In genomic region chr11:45993438-45994064, GRCh38 we compare ENCODE assay signal across 10 cellular contexts.
DNase-seq lines count a peak whose midpoint lies in the region; ATAC-seq and TF ChIP-seq lines count a peak whose summit lies in the region.
"Had no signal": no experiment of that assay in that cellular context is flagged by ENCODE, and none has a peak within 500 bp of the region (broad histone marks: within the 10 kb centered on the region; RNA-seq: fewer than 3 reads in every experiment).

No MANE protein-coding gene starts in this region.

- WGBS in HUES64, result 84% methylated on average over 6 of the region's 6 CpGs

- no peak for TF ChIP-seq CTCF in cardiac fibroblast (IDR thresholded peaks at IDR 0.05; ENCODE audit: low read depth, low read length)
- no peak for TF ChIP-seq CTCF in right atrium auricular region (IDR thresholded peaks at IDR 0.05)

- intact Hi-C loops in posterior cingulate gyrus (cut with DNase I), result no loop called here

- no peak overlapping the region for H3K9ac ChIP-seq in HUES64 (ENCODE audit: low read depth, low read length)

- H3K9me3 ChIP-seq in HUES64 (ENCODE audit: insufficient read depth, low read depth, low read length) (no peaks in the 10 kb centered on the region), right atrium auricular region (no peaks in the 10 kb centered on the region)

- DNase-seq in cardiac fibroblast (ENCODE audit: low read depth in 2 of 2) (peak; percentile 40 to 84), right atrium auricular region (ENCODE audit: low spot score) (no peak), posterior cingulate gyrus (peak in 9 of 10 donors; percentile 57 to 94 (median 68))
- no peak for DNase-seq in activated CD4-positive, CD25-positive, alpha-beta regulatory T cell treated with anti-CD3 and anti-CD28 coated beads, Interleukin-2, amount 50 U/mL, for 72 hours
- DNase-seq: CD4-positive, alpha-beta memory T cell had no signal

- H3K27ac ChIP-seq in HUES64 (ENCODE audit: low read depth, low read length) (peak overlapping the region; percentile 75; the same call in 1 of the 2 replicates), right atrium auricular region (peak overlapping the region; percentile 42 to 57)
- H3K27ac ChIP-seq: brain microvascular endothelial cell had no signal

- H3K4me1 ChIP-seq in HUES64 (ENCODE audit: insufficient read depth, low read length) (peaks cover 54% of the 10 kb centered on the region), right atrium auricular region (peaks cover 0 to 21% of the 10 kb centered on the region in 2 donors)

- H3K4me3 ChIP-seq in HUES64 (ENCODE audit: low read length) (no peak overlapping the region), cardiac fibroblast (replicated peaks in 1 of 2; ENCODE audit: low read depth in 2 of 2, low read length in 2 of 2) (no peak overlapping the region), right atrium auricular region (no peak overlapping the region)

- H3K36me3 ChIP-seq in HUES64 (ENCODE audit: insufficient read depth, low read length) (no peaks in the 10 kb centered on the region), right atrium auricular region (no peaks in the 10 kb centered on the region)
- H3K36me3 ChIP-seq: brain microvascular endothelial cell had no signal

- H3K27me3 ChIP-seq in HUES64 (ENCODE audit: insufficient read depth, low read length) (no peaks in the 10 kb centered on the region), right atrium auricular region (no peaks in the 10 kb centered on the region)
- H3K27me3 ChIP-seq: brain microvascular endothelial cell had no signal

- ATAC-seq in HG03045 (IDR thresholded peaks at IDR 0.05; ENCODE audit: unreplicated experiment) (no peak), HG02870 (IDR thresholded peaks at IDR 0.05; ENCODE audit: unreplicated experiment) (no peak), GM18909 (IDR thresholded peaks at IDR 0.05; ENCODE audit: poor library complexity, unreplicated experiment) (no peak)

Comparison
In these comparisons a context has a peak if more than half of its experiments do, and no peak if none do; other contexts are left out.
1. DNase-seq: peak in cardiac fibroblast (2 of 2) and posterior cingulate gyrus (9 of 10); none in right atrium auricular region (single experiment) and activated CD4-positive, CD25-positive, alpha-beta regulatory T cell treated with anti-CD3 and anti-CD28 coated beads, Interleukin-2, amount 50 U/mL, for 72 hours (single experiment).